12 cellular contexts compared by ENCODE assay signal in the genomic region with DNA sequence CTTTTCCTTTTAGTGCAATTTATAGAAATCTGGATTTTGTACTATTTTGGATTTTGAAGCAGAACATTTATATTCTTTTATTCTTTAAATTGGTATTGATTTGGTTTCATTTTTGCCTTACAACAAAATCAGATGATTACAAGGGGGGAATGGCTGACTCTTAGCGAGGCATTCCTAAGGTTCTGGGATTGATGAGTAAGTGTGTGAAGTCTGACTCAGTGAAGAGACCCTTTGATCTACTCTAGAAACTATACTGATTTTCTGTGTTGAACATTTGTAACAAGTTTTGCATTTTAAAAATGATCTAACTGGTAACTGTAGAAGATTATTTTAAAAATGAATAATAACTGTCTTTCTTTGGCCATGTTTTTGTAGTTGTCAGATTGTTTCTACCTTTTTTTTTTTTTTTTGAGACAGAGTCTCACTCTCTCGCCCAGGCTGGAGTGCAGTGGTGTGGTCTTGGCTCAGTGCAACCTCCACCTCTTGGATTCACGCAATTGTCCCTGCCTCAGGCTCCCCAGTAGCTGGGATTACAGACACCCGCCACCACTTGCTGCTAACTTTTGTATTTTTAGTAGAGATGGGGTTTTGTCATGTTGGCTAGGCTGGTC. TPM values are rescaled to one million over a fixed set of nuclear protein-coding genes. Genes with fewer than 3 reads are reported as not detected.
A peak's percentile ranks its signal among the peaks of the same experiment; 100 is the strongest.
DNase-seq lines count a peak whose midpoint lies in the region; ATAC-seq and TF ChIP-seq lines count a peak whose summit lies in the region.
"Had no signal": no experiment of that assay in that cellular context is flagged by ENCODE, and none has a peak within 500 bp of the region (broad histone marks: within the 10 kb centered on the region; RNA-seq: fewer than 3 reads in every experiment).

No MANE protein-coding gene starts in this region.

- H3K4me3 ChIP-seq in ovary: no peak overlapping the region

- H3K36me3 Mint-ChIP-seq in activated naive CD8-positive, alpha-beta T cell treated with anti-CD3 and anti-CD28 coated beads, Interleukin-2, amount 50 U/mL, for 24 hours (ENCODE audit: low read depth): peaks cover 28% of the 10 kb centered on the region
- H3K36me3 Mint-ChIP-seq in stimulated activated memory B cell treated with anti-CD40 and anti-IgM and Interleukin-4, amounts not matched to agents 10 μg/mL and 1 μg/mL and 100 μg/mL, for 72 hours: peaks cover 44% of the 10 kb centered on the region

- no peaks in the 10 kb centered on the region for H3K27me3 Mint-ChIP-seq in activated naive CD8-positive, alpha-beta T cell treated with anti-CD3 and anti-CD28 coated beads, Interleukin-2, amount 50 U/mL, for 24 hours
- no peaks in the 10 kb centered on the region for H3K27me3 Mint-ChIP-seq in stimulated activated memory B cell treated with anti-CD40 and anti-IgM and Interleukin-4, amounts not matched to agents 10 μg/mL and 1 μg/mL and 100 μg/mL, for 72 hours
- H3K27me3 Mint-ChIP-seq: natural killer cell treated with Interleukin-12 subunit alpha and Interleukin-12 subunit beta and Interleukin-15 and Interleukin-18, amount 100 ng/mL, for 72 hours had no signal

- no peak for TF ChIP-seq CTCF in ovary (IDR thresholded peaks at IDR 0.05)

- H3K36me3 ChIP-seq in ovary: no peaks in the 10 kb centered on the region

- H3K27ac Mint-ChIP-seq in activated naive CD8-positive, alpha-beta T cell treated with anti-CD3 and anti-CD28 coated beads, Interleukin-2, amount 50 U/mL, for 24 hours: peak overlapping the region; percentile 15
- H3K27ac Mint-ChIP-seq in stimulated activated memory B cell treated with anti-CD40 and anti-IgM and Interleukin-4, amounts not matched to agents 10 μg/mL and 1 μg/mL and 100 μg/mL, for 72 hours: no peak overlapping the region
- H3K27ac Mint-ChIP-seq: natural killer cell treated with Interleukin-12 subunit alpha and Interleukin-12 subunit beta and Interleukin-15 and Interleukin-18, amount 100 ng/mL, for 72 hours had no signal

- no peak overlapping the region for H3K27ac ChIP-seq in ovary

- intact Hi-C loops in posterior cingulate gyrus (cut with DNase I): no loop called here
- intact Hi-C loops in ovary (cut with DNase I): no loop called here

- in situ Hi-C loops in ACHN (cut with HindIII; ENCODE audit: low pct_ligation_motif_present, low pct_unique_long_range_greater_than_20kb, low sequenced_read_pairs): no loop called here

- no peaks in the 10 kb centered on the region for H3K27me3 ChIP-seq in ovary

- DNase-seq in ACHN (peak; percentile 60), ELR (ENCODE audit: low read depth) (peak; percentile 80), kidney tubule cell (ENCODE audit: low spot score) (peak; percentile 44), posterior cingulate gyrus (no peak), ovary (no peak)
- no peak for DNase-seq in activated naive CD8-positive, alpha-beta T cell treated with anti-CD3 and anti-CD28 coated beads, Interleukin-2, amount 50 U/mL, for 24 hours
- DNase-seq: anterior cingulate cortex, NCI-H524 treated with DMSO at 0.1 percent for 48 hours had no signal

- TF ChIP-seq EP300 in ovary (IDR thresholded peaks at IDR 0.05): no peak

- H3K4me1 ChIP-seq in ovary (ENCODE audit: insufficient read depth): no peaks in the 10 kb centered on the region

- TF ChIP-seq POLR2A in ovary (IDR thresholded peaks at IDR 0.05): no peak

- WGBS in ovary, 3 donors: 76 to 89% (median 77%) methylated on average over 4 of the region's 4 CpGs

- peak; percentile 95 for ATAC-seq in activated naive CD8-positive, alpha-beta T cell treated with anti-CD3 and anti-CD28 coated beads, Interleukin-2, amount 50 U/mL, for 24 hours
- no peak for ATAC-seq in HG03196 (IDR thresholded peaks at IDR 0.05; ENCODE audit: unreplicated experiment)
- ATAC-seq in stimulated activated memory B cell treated with anti-CD40 and anti-IgM and Interleukin-4, amounts not matched to agents 10 μg/mL and 1 μg/mL and 100 μg/mL, for 72 hours: no peak
- ATAC-seq: esophagus mucosa; natural killer cell treated with Interleukin-12 subunit alpha and Interleukin-12 subunit beta and Interleukin-15 and Interleukin-18, amount 100 ng/mL, for 72 hours had no signal

- no peaks in the 10 kb centered on the region for H3K9me3 Mint-ChIP-seq in activated naive CD8-positive, alpha-beta T cell treated with anti-CD3 and anti-CD28 coated beads, Interleukin-2, amount 50 U/mL, for 24 hours
- H3K9me3 Mint-ChIP-seq in stimulated activated memory B cell treated with anti-CD40 and anti-IgM and Interleukin-4, amounts not matched to agents 10 μg/mL and 1 μg/mL and 100 μg/mL, for 72 hours: no peaks in the 10 kb centered on the region
- H3K9me3 Mint-ChIP-seq: natural killer cell treated with Interleukin-12 subunit alpha and Interleukin-12 subunit beta and Interleukin-15 and Interleukin-18, amount 100 ng/mL, for 72 hours had no signal

- peaks cover 71% of the 10 kb centered on the region for H3K4me1 Mint-ChIP-seq in activated naive CD8-positive, alpha-beta T cell treated with anti-CD3 and anti-CD28 coated beads, Interleukin-2, amount 50 U/mL, for 24 hours
- peaks cover 38% of the 10 kb centered on the region for H3K4me1 Mint-ChIP-seq in stimulated activated memory B cell treated with anti-CD40 and anti-IgM and Interleukin-4, amounts not matched to agents 10 μg/mL and 1 μg/mL and 100 μg/mL, for 72 hours

- H3K4me3 Mint-ChIP-seq in activated naive CD8-positive, alpha-beta T cell treated with anti-CD3 and anti-CD28 coated beads, Interleukin-2, amount 50 U/mL, for 24 hours: no peak overlapping the region
- no peak overlapping the region for H3K4me3 Mint-ChIP-seq in stimulated activated memory B cell treated with anti-CD40 and anti-IgM and Interleukin-4, amounts not matched to agents 10 μg/mL and 1 μg/mL and 100 μg/mL, for 72 hours
- H3K4me3 Mint-ChIP-seq: natural killer cell treated with Interleukin-12 subunit alpha and Interleukin-12 subunit beta and Interleukin-15 and Interleukin-18, amount 100 ng/mL, for 72 hours had no signal

- no peaks in the 10 kb centered on the region for H3K9me3 ChIP-seq in ovary

RNA-seq across cellular contexts. Expression of gene TTC39C, which starts 48.7 kb away (rescaled TPM):
- 10 to 100 TPM in 6 of 7 donors, 1 to 10 TPM in 1; 8.1 to 31.0 (median 21.2) TPM for total RNA-seq in ovary
- polyA plus RNA-seq in ovary: 10 to 100 TPM in 1 of 2 donors, 1 to 10 TPM in 1; 7.2 to 13.0 TPM

Comparison
In these comparisons a context has a peak if more than half of its experiments do, and no peak if none do; other contexts are left out.
1. DNase-seq: peak in ACHN (single experiment), ELR (single experiment) and kidney tubule cell (single experiment); none in activated naive CD8-positive, alpha-beta T cell treated with anti-CD3 and anti-CD28 coated beads, Interleukin-2, amount 50 U/mL, for 24 hours (single experiment), posterior cingulate gyrus (0 of 10) and ovary (0 of 5).